In genomic region chr11:96213500-96213899, GRCh38 we compare ENCODE assay signal across 11 cellular contexts.
A peak's percentile ranks its signal among the peaks of the same experiment; 100 is the strongest.
DNase-seq lines count a peak whose midpoint lies in the region; ATAC-seq, FAIRE-seq and TF ChIP-seq lines count a peak whose summit lies in the region.
"Had no signal": no experiment of that assay in that cellular context is flagged by ENCODE, and none has a peak within 500 bp of the region (broad histone marks: within the 10 kb centered on the region; RNA-seq: fewer than 3 reads in every experiment).

No MANE protein-coding gene starts in this region.

- H3K9me3 Mint-ChIP-seq in activated T-cell treated with anti-CD3 and anti-CD28 coated beads, Interleukin-2, amount 50 U/mL, for 72 hours = no peaks in the 10 kb centered on the region

- H3K9me3 ChIP-seq in lower lobe of right lung (no peaks in the 10 kb centered on the region), uterus (no peaks in the 10 kb centered on the region)
- H3K9me3 ChIP-seq: BLaER1, upper lobe of right lung had no signal

- no peaks in the 10 kb centered on the region for H3K36me3 Mint-ChIP-seq in activated T-cell treated with anti-CD3 and anti-CD28 coated beads, Interleukin-2, amount 50 U/mL, for 72 hours (ENCODE audit: insufficient read depth in 2 of 2)

- H3K4me1 Mint-ChIP-seq in activated T-cell treated with anti-CD3 and anti-CD28 coated beads, Interleukin-2, amount 50 U/mL, for 72 hours (ENCODE audit: low read depth) = peaks cover 95% of the 10 kb centered on the region

- peaks cover 67% of the 10 kb centered on the region for H3K4me1 ChIP-seq in lower lobe of right lung
- H3K4me1 ChIP-seq in uterus = peaks cover 4 to 10% of the 10 kb centered on the region in 2 donors

- no peak for ATAC-seq in activated T-cell treated with anti-CD3 and anti-CD28 coated beads, Interleukin-2, amount 50 U/mL, for 72 hours (replicated peaks in 1 of 2)
- ATAC-seq in lower lobe of right lung = no peak

- H3K4me3 Mint-ChIP-seq in activated T-cell treated with anti-CD3 and anti-CD28 coated beads, Interleukin-2, amount 50 U/mL, for 72 hours = peak overlapping the region in 1 of 2 donors; percentile 78

- TF ChIP-seq POLR2A in uterus (IDR thresholded peaks at IDR 0.05) = no peak
- no peak for TF ChIP-seq POLR2A in GM12892 (IDR thresholded peaks at IDR 0.05; ENCODE audit: low read depth, low read length)

- H3K27ac Mint-ChIP-seq in activated T-cell treated with anti-CD3 and anti-CD28 coated beads, Interleukin-2, amount 50 U/mL, for 72 hours = peak overlapping the region; percentile 98

- H3K4me3 ChIP-seq in lower lobe of right lung (no peak overlapping the region), uterus (no peak overlapping the region)
- H3K4me3 ChIP-seq: BLaER1, upper lobe of right lung had no signal

- no peak for FAIRE-seq in GM12892 (lab: Jason Lieb, UNC)

- DNase-seq in activated T-cell treated with anti-CD3 and anti-CD28 coated beads, Interleukin-2, amount 50 U/mL, for 72 hours = no peak
- DNase-seq in activated T-cell treated with anti-CD3 and anti-CD28 coated beads, Interleukin-2, amount 50 U/mL, for 1 hour = no peak
- DNase-seq in amniotic stem cell (lab: John Stamatoyannopoulos, UW) (peak; percentile 28), lower lobe of right lung (no peak), uterus (no peak), NCI-H2196 (lab: John Stamatoyannopoulos, UW; ENCODE audit: unreplicated experiment) (no peak), GM12892 (ENCODE audit: insufficient read length) (no peak), SW480 (ENCODE audit: low spot score) (no peak)
- DNase-seq: NK-92 treated with Interleukin-12 subunit alpha and Interleukin-12 subunit beta, amount 100 ng/mL, for 24 hours; upper lobe of right lung had no signal

- H3K27me3 Mint-ChIP-seq in activated T-cell treated with anti-CD3 and anti-CD28 coated beads, Interleukin-2, amount 50 U/mL, for 72 hours (ENCODE audit: low read depth) = no peaks in the 10 kb centered on the region

- intact Hi-C loops in lower lobe of right lung (cut with DNase I) (no loop called here), uterus (cut with DNase I; ENCODE audit: low total_unique reads) (no loop called here)

- no peak for TF ChIP-seq CTCF in lower lobe of right lung (IDR thresholded peaks at IDR 0.05)
- no peak for TF ChIP-seq CTCF in uterus (IDR thresholded peaks at IDR 0.05)

- peak overlapping the region; percentile 53 for H3K27ac ChIP-seq in lower lobe of right lung
- H3K27ac ChIP-seq in uterus = peak overlapping the region; percentile 71 to 88
- H3K27ac ChIP-seq: BLaER1 had no signal

- no peaks in the 10 kb centered on the region for H3K27me3 ChIP-seq in lower lobe of right lung (ENCODE audit: low read depth)
- no peaks in the 10 kb centered on the region for H3K27me3 ChIP-seq in uterus
- H3K27me3 ChIP-seq: BLaER1, upper lobe of right lung had no signal

- H3K36me3 ChIP-seq in lower lobe of right lung (no peaks in the 10 kb centered on the region), uterus (no peaks in the 10 kb centered on the region)
- H3K36me3 ChIP-seq: BLaER1, upper lobe of right lung had no signal
